8 cellular contexts compared by ENCODE assay signal in genomic region chr12:44317651-44318126, GRCh38.
DNase-seq lines count a peak whose midpoint lies in the region; ATAC-seq and TF ChIP-seq lines count a peak whose summit lies in the region.

No MANE protein-coding gene starts in this region.

- H3K27ac ChIP-seq in KMS-11, result no peak overlapping the region

- peak; percentile 7 for DNase-seq in NCI-H2107 treated with DMSO at 0.1 percent for 48 hours (lab: John Stamatoyannopoulos, UW; ENCODE audit: unreplicated experiment)
- no peak for DNase-seq in NCI-H2107 (lab: John Stamatoyannopoulos, UW)
- peak; percentile 23 for DNase-seq in SW480 (ENCODE audit: low spot score)
- no peak for DNase-seq in left colon
- DNase-seq in islet precursor cell, result no peak
- no peak for DNase-seq in LoVo (ENCODE audit: low spot score)

- no peak overlapping the region for H2AFZ ChIP-seq in KMS-11 (ENCODE audit: low read depth)

- no peaks in the 10 kb centered on the region for H3K27me3 ChIP-seq in KMS-11 (ENCODE audit: insufficient read depth, low read depth)

- no peak overlapping the region for H3K9ac ChIP-seq in KMS-11

- peak; percentile 91 for ATAC-seq in GM21786 (IDR thresholded peaks at IDR 0.05; ENCODE audit: unreplicated experiment)
- peak; percentile 66 for ATAC-seq in left colon

- no peaks in the 10 kb centered on the region for H3K79me2 ChIP-seq in KMS-11 (ENCODE audit: insufficient read depth, low read depth)

- intact Hi-C loops in left colon (cut with DNase I, micrococcal nuclease), result no loop called here

- H3K36me3 ChIP-seq in KMS-11 (ENCODE audit: insufficient read depth), result no peaks in the 10 kb centered on the region

- TF ChIP-seq CTCF in KMS-11 (conservative IDR thresholded peaks at IDR 0.05; ENCODE audit: low read depth, low read length), result 0 out of 2 replicates have a peak, but pooled peaks have one; percentile 29

- no peak overlapping the region for H3K4me2 ChIP-seq in KMS-11

- H4K20me1 ChIP-seq in KMS-11 (ENCODE audit: insufficient read depth), result no peaks in the 10 kb centered on the region

- H3K4me1 ChIP-seq in KMS-11 (ENCODE audit: low read depth, poor library complexity, severe bottlenecking), result no peaks in the 10 kb centered on the region

- H3K4me3 ChIP-seq in KMS-11 (IDR thresholded peaks at IDR 0.05; ENCODE audit: insufficient read depth, low read depth, low read length), result no peak overlapping the region

Comparison
In these comparisons a context has a peak if more than half of its experiments do, and no peak if none do; other contexts are left out.
1. DNase-seq: peak in NCI-H2107 treated with DMSO at 0.1 percent for 48 hours (single experiment) and SW480 (single experiment); none in NCI-H2107 (single experiment), left colon (0 of 2), islet precursor cell (single experiment) and LoVo (single experiment).